In genomic region chr12:21910642-21911041, GRCh38 we compare ENCODE assay signal across 28 cellular contexts. TPM values are rescaled to one million over a fixed set of nuclear protein-coding genes. Genes with fewer than 3 reads are reported as not detected.
A peak's percentile ranks its signal among the peaks of the same experiment; 100 is the strongest.
DNase-seq lines count a peak whose midpoint lies in the region; ATAC-seq, FAIRE-seq and TF ChIP-seq lines count a peak whose summit lies in the region.
"Had no signal": no experiment of that assay in that cellular context is flagged by ENCODE, and none has a peak within 500 bp of the region (broad histone marks: within the 10 kb centered on the region; RNA-seq: fewer than 3 reads in every experiment).

No MANE protein-coding gene starts in this region.

- H3K4me3 Mint-ChIP-seq in astrocyte (ENCODE audit: unreplicated experiment) = no peak overlapping the region
- no peak overlapping the region for H3K4me3 Mint-ChIP-seq in CD8-positive, alpha-beta T cell
- H3K4me3 Mint-ChIP-seq: CD4-positive, alpha-beta T cell; HFFc6 had no signal

- no peaks in the 10 kb centered on the region for H3K36me3 Mint-ChIP-seq in astrocyte (ENCODE audit: low read depth, unreplicated experiment)
- H3K36me3 Mint-ChIP-seq in CD8-positive, alpha-beta T cell = no peaks in the 10 kb centered on the region

- H4K20me1 ChIP-seq in astrocyte (ENCODE audit: insufficient read depth, low read length) = no peaks in the 10 kb centered on the region
- H4K20me1 ChIP-seq: BLaER1 had no signal

- H2BK120ac ChIP-seq in mesendoderm (ENCODE audit: low read depth, low read length) = no peak overlapping the region

- no peak overlapping the region for H2BK5ac ChIP-seq in mesendoderm (ENCODE audit: low read length)

- H2BK15ac ChIP-seq in mesendoderm (replicated peaks; ENCODE audit: low read depth) = no peak overlapping the region

- CTCF ChIA-PET in CD8-positive, alpha-beta T cell (lab: Charles Lee) = no interaction called here

- H2AK5ac ChIP-seq in mesendoderm (ENCODE audit: low read length) = no peak overlapping the region

- H3K79me2 ChIP-seq in astrocyte (ENCODE audit: insufficient read depth, low read length) = no peaks in the 10 kb centered on the region
- H3K79me2 ChIP-seq in mesendoderm (ENCODE audit: control insufficient read depth, insufficient read depth, low read length) = no peaks in the 10 kb centered on the region

- H4K5ac ChIP-seq in mesendoderm (ENCODE audit: low read length) = no peak overlapping the region

- no peaks in the 10 kb centered on the region for H3K9me3 Mint-ChIP-seq in astrocyte (ENCODE audit: unreplicated experiment)
- H3K9me3 Mint-ChIP-seq in CD8-positive, alpha-beta T cell = no peaks in the 10 kb centered on the region
- H3K9me3 Mint-ChIP-seq: CD4-positive, alpha-beta T cell; HFFc6 had no signal

- no peak overlapping the region for H3K23ac ChIP-seq in mesendoderm (ENCODE audit: low read length)

- H3K4me2 ChIP-seq in astrocyte (ENCODE audit: low read length) (peak overlapping the region; percentile 36), mesendoderm (ENCODE audit: low read length) (no peak overlapping the region)
- H3K4me2 ChIP-seq: BLaER1 had no signal

- no peak for TF ChIP-seq CTCF in astrocyte (IDR thresholded peaks at IDR 0.05; ENCODE audit: insufficient read depth, low read depth, low read length)
- TF ChIP-seq CTCF in CD8-positive, alpha-beta T cell (IDR thresholded peaks at IDR 0.05) = no peak

- WGBS in mesendoderm (ENCODE audit: extremely low coverage, insufficient coverage, low lambda C conversion rate) = no CpG with 5 or more reads among the region's 6 CpGs

- H3K56ac ChIP-seq in mesendoderm (ENCODE audit: low read length) = no peak overlapping the region

- H3K4me1 Mint-ChIP-seq in astrocyte (ENCODE audit: low read depth, unreplicated experiment) = no peaks in the 10 kb centered on the region
- H3K4me1 Mint-ChIP-seq in CD8-positive, alpha-beta T cell (ENCODE audit: low read depth) = no peaks in the 10 kb centered on the region

- peaks cover 5% of the 10 kb centered on the region for H3K4me1 ChIP-seq in astrocyte (ENCODE audit: insufficient read depth, low read length)
- H3K4me1 ChIP-seq in mesendoderm (ENCODE audit: control insufficient read depth, low read depth, low read length) = no peaks in the 10 kb centered on the region
- H3K4me1 ChIP-seq in CD8-positive, alpha-beta T cell (ENCODE audit: insufficient read depth, low read length) = no peaks in the 10 kb centered on the region
- H3K4me1 ChIP-seq: BLaER1, Caco-2 had no signal

- H3K9me3 ChIP-seq in astrocyte (ENCODE audit: insufficient read depth, low read depth, low read length) = no peaks in the 10 kb centered on the region
- no peaks in the 10 kb centered on the region for H3K9me3 ChIP-seq in CD8-positive, alpha-beta T cell (ENCODE audit: low read length)
- H3K9me3 ChIP-seq: BLaER1, Caco-2 had no signal

- no peaks in the 10 kb centered on the region for H3K79me1 ChIP-seq in mesendoderm (ENCODE audit: low read length)

- no peaks in the 10 kb centered on the region for H3K27me3 Mint-ChIP-seq in astrocyte (ENCODE audit: low read depth, unreplicated experiment)
- H3K27me3 Mint-ChIP-seq in CD8-positive, alpha-beta T cell (ENCODE audit: low read depth) = no peaks in the 10 kb centered on the region
- H3K27me3 Mint-ChIP-seq: CD4-positive, alpha-beta T cell had no signal

- no peak for FAIRE-seq in astrocyte (lab: Jason Lieb, UNC)
- FAIRE-seq: H54, HepG2, K562 had no signal

- H3K27ac Mint-ChIP-seq in astrocyte (ENCODE audit: unreplicated experiment) = no peak overlapping the region
- no peak overlapping the region for H3K27ac Mint-ChIP-seq in CD8-positive, alpha-beta T cell
- H3K27ac Mint-ChIP-seq: CD4-positive, alpha-beta T cell; HFFc6 had no signal

- no peak overlapping the region for H3K4ac ChIP-seq in mesendoderm (ENCODE audit: low read depth, low read length)

- no peak for DNase-seq in astrocyte (ENCODE audit: low read depth)
- DNase-seq in globus pallidus (ENCODE audit: low spot score) = peak; percentile 16
- peak; percentile 25 for DNase-seq in mesendoderm
- no peak for DNase-seq in NCI-H2029 treated with DMSO at 0.1 percent for 48 hours (lab: John Stamatoyannopoulos, UW)
- no peak for DNase-seq in OCI-M2 (lab: John Stamatoyannopoulos, UW; ENCODE audit: unreplicated experiment)
- DNase-seq in SW480 (ENCODE audit: low spot score) = no peak
- no peak for DNase-seq in CD8-positive, alpha-beta T cell
- DNase-seq: Caco-2; CD4-positive, alpha-beta T cell; DMS 273 treated with DMSO at 0.1 percent for 48 hours; DMS79 treated with DMSO at 0.1 percent for 48 hours; HFFc6; MM.1S; NCI-H1048; NCI-H1417 treated with DMSO at 0.1 percent for 48 hours; NCI-H187 treated with DMSO at 0.1 percent for 48 hours; NCI-H345; NCI-H524; NCI-H82 had no signal

- POLR2A ChIA-PET in CD8-positive, alpha-beta T cell (lab: Charles Lee) = no interaction called here

- no peak overlapping the region for H2AFZ ChIP-seq in astrocyte (ENCODE audit: low read depth, low read length)

- H3K27me3 ChIP-seq in astrocyte (ENCODE audit: insufficient read depth, low read length) (no peaks in the 10 kb centered on the region), mesendoderm (ENCODE audit: insufficient read depth, low read length, poor library complexity) (no peaks in the 10 kb centered on the region)
- no peaks in the 10 kb centered on the region for H3K27me3 ChIP-seq in CD8-positive, alpha-beta T cell (ENCODE audit: insufficient read depth, low read length)
- H3K27me3 ChIP-seq: BLaER1 had no signal

- H3K9ac ChIP-seq in astrocyte (ENCODE audit: low read length) (no peak overlapping the region), mesendoderm (ENCODE audit: low read length) (no peak overlapping the region)
- H3K9ac ChIP-seq: BLaER1 had no signal

- intact Hi-C loops in CD8-positive, alpha-beta T cell (cut with DNase I, micrococcal nuclease) = no loop called here

- no peak overlapping the region for H3K4me3 ChIP-seq in astrocyte (ENCODE audit: insufficient read depth, low read depth, low read length)
- no peak overlapping the region for H3K4me3 ChIP-seq in mesendoderm (ENCODE audit: low read length)
- H3K4me3 ChIP-seq in CD8-positive, alpha-beta T cell (ENCODE audit: low read depth, low read length) = no peak overlapping the region
- H3K4me3 ChIP-seq: BLaER1, K562 had no signal

- no peak for ATAC-seq in CD8-positive, alpha-beta T cell
- ATAC-seq: HepG2, K562, Right ventricle myocardium inferior had no signal

- H3K27ac ChIP-seq in astrocyte (ENCODE audit: low read depth, low read length) (no peak overlapping the region), mesendoderm (ENCODE audit: low read depth, low read length) (no peak overlapping the region)
- H3K27ac ChIP-seq in CD8-positive, alpha-beta T cell (ENCODE audit: low read depth, low read length) = no peak overlapping the region
- H3K27ac ChIP-seq: BLaER1, HL-60 had no signal

- H3K18ac ChIP-seq in mesendoderm (ENCODE audit: low read length) = no peak overlapping the region

- H4K8ac ChIP-seq in mesendoderm (ENCODE audit: low read depth, low read length) = no peak overlapping the region

- H3K36me3 ChIP-seq in astrocyte (ENCODE audit: insufficient read depth, low read length) (no peaks in the 10 kb centered on the region), mesendoderm (ENCODE audit: control insufficient read depth, insufficient read depth, low read length) (no peaks in the 10 kb centered on the region)
- no peaks in the 10 kb centered on the region for H3K36me3 ChIP-seq in CD8-positive, alpha-beta T cell (ENCODE audit: insufficient read depth, low read length)
- H3K36me3 ChIP-seq: BLaER1 had no signal

RNA-seq across cellular contexts. Expression of gene ABCC9, which starts 30.6 kb away (rescaled TPM):
- total RNA-seq in astrocyte = 0.36 and 0.41 TPM in 2 replicates
- polyA plus RNA-seq in mesendoderm (2013, experiment 1 of 2) = 0.20 TPM
- 0.14 TPM for polyA plus RNA-seq in mesendoderm (2013, experiment 2 of 2)
- not detected for total RNA-seq in CD8-positive, alpha-beta T cell
- total RNA-seq: CD4-positive, alpha-beta T cell; HepG2; HT-29; OCI-LY7; SK-MEL-5 had no signal
- polyA plus RNA-seq: HepG2 had no signal

Comparison
In these comparisons a context has a peak if more than half of its experiments do, and no peak if none do; other contexts are left out.
1. DNase-seq: peak in globus pallidus (single experiment) and mesendoderm (single experiment); none in astrocyte (single experiment), NCI-H2029 treated with DMSO at 0.1 percent for 48 hours (single experiment), OCI-M2 (single experiment), SW480 (single experiment) and CD8-positive, alpha-beta T cell (0 of 7).